33 cellular contexts compared by ENCODE assay signal in the genomic region with DNA sequence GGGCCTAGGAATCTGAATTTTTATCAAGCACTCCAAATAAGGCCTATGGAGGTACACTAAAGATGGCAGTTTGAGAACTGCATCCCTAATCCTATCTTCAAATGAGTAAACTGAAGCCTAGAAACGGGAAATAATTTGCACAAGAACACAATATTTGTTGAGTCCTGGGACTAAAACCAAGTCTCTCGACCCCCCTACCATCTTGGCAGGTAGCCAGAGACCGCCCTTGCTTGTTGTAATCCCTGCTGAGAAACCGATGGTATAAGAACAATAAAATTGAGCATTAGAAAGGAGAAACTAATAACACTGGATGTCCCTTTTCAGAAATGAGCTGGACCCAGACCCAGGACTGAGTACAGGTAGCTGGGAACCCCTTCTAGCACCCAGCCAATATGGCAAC. TPM values are rescaled to one million over a fixed set of nuclear protein-coding genes. Genes with fewer than 3 reads are reported as not detected.
"Had no signal": no experiment of that assay in that cellular context is flagged by ENCODE, and none has a peak within 500 bp of the region (broad histone marks: within the 10 kb centered on the region; RNA-seq: fewer than 3 reads in every experiment).

No MANE protein-coding gene starts in this region.

- H3K27ac ChIP-seq: adrenal gland, body of pancreas, brain microvascular endothelial cell, breast epithelium, VCaP had no signal

- H3K4me3 ChIP-seq: adrenal gland, body of pancreas, breast epithelium had no signal

- H3K9me3 ChIP-seq: body of pancreas, breast epithelium had no signal

- H3K36me3 ChIP-seq: adrenal gland, brain microvascular endothelial cell, breast epithelium had no signal

- H3K4me1 ChIP-seq: adrenal gland, body of pancreas, breast epithelium had no signal

- DNase-seq: activated B cell treated with CpG ODN at 0.5 μM for 24 hours; activated CD4-positive, alpha-beta memory T cell treated with anti-CD3 and anti-CD28 coated beads for 36 hours; activated CD4-positive, alpha-beta T cell treated with anti-CD3 and anti-CD28 coated beads for 4 hours; activated CD4-positive, alpha-beta T cell treated with anti-CD3 and anti-CD28 coated beads, Interleukin-2, amount 10 ng/mL, durations not matched to agents 24 days and 14 days; activated CD4-positive, alpha-beta T cell treated with anti-CD3 and anti-CD28 coated beads, Interleukin-2, amount 50 U/mL, for 1 hour; activated CD4-positive, alpha-beta T cell treated with anti-CD3 and anti-CD28 coated beads, Interleukin-2, amount 50 U/mL, for 4 hours; activated CD4-positive, CD25-positive, alpha-beta regulatory T cell treated with anti-CD3 and anti-CD28 coated beads, Interleukin-2, amount 50 U/mL, for 72 hours; activated CD8-positive, alpha-beta memory T cell treated with anti-CD3 and anti-CD28 coated beads, Interleukin-2, amount 50 U/mL, for 4 hours; activated CD8-positive, alpha-beta T cell treated with anti-CD3 and anti-CD28 coated beads for 36 hours; activated effector memory CD4-positive, alpha-beta T cell treated with anti-CD3 and anti-CD28 coated beads, Interleukin-2, amount 50 U/mL, for 16 hours; activated gamma-delta T cell treated with Interleukin-2 at 50 U/mL for 16 hours; activated naive CD4-positive, alpha-beta T cell; activated naive CD4-positive, alpha-beta T cell treated with anti-CD3 and anti-CD28 coated beads for 36 hours; activated naive CD4-positive, alpha-beta T cell treated with anti-CD3 and anti-CD28 coated beads, Interleukin-2, amount 50 U/mL, for 16 hours; activated naive CD8-positive, alpha-beta T cell treated with anti-CD3 and anti-CD28 coated beads for 36 hours; activated T-cell treated with anti-CD3 and anti-CD28 coated beads for 4 hours; activated T-cell treated with anti-CD3 and anti-CD28 coated beads, Interleukin-2, amount 50 U/mL, for 1 hour; activated T-cell treated with anti-CD3 and anti-CD28 coated beads, Interleukin-2, amount 50 U/mL, for 4 hours; activated T-cell treated with anti-CD3 and anti-CD28 coated beads, Interleukin-2, amount 50 U/mL, for 72 hours; adrenal gland; amniotic stem cell; aorta; body of pancreas; brain microvascular endothelial cell; central memory CD4-positive, alpha-beta T cell; T-helper 2 cell; T-helper 9 cell had no signal

- H3K27me3 ChIP-seq: adrenal gland, body of pancreas, brain microvascular endothelial cell, breast epithelium had no signal

- ATAC-seq: activated CD8-positive, alpha-beta T cell treated with anti-CD3 and anti-CD28 coated beads for 36 hours; activated naive CD4-positive, alpha-beta T cell treated with anti-CD3 and anti-CD28 coated beads, Interleukin-2, amount 50 U/mL, for 72 hours; activated T-cell treated with anti-CD3 and anti-CD28 coated beads, Interleukin-2, amount 50 U/mL, for 4 hours; activated T-cell treated with anti-CD3 and anti-CD28 coated beads, Interleukin-2, amount 50 U/mL, for 72 hours; activated T-helper 17 cell treated with anti-CD3 and anti-CD28 coated beads, Interleukin-2, amount 50 U/mL, for 72 hours; body of pancreas had no signal

RNA-seq across cellular contexts. Expression of a gene that starts 24.4 kb away (rescaled TPM):
- total RNA-seq: activated B cell treated with CpG ODN at 0.5 μM for 24 hours; activated CD4-positive, alpha-beta memory T cell treated with anti-CD3 and anti-CD28 coated beads for 36 hours; activated CD4-positive, alpha-beta T cell treated with anti-CD3 and anti-CD28 coated beads, Interleukin-2, amount 10 ng/mL, durations not matched to agents 24 days and 14 days; activated CD8-positive, alpha-beta memory T cell treated with anti-CD3 and anti-CD28 coated beads for 36 hours; activated CD8-positive, alpha-beta T cell treated with anti-CD3 and anti-CD28 coated beads for 36 hours; activated naive CD4-positive, alpha-beta T cell treated with anti-CD3 and anti-CD28 coated beads for 36 hours; activated naive CD4-positive, alpha-beta T cell treated with anti-CD3 and anti-CD28 coated beads, Interleukin-2, amount 50 U/mL, for 72 hours; activated naive CD8-positive, alpha-beta T cell treated with anti-CD3 and anti-CD28 coated beads for 36 hours; activated T-cell treated with anti-CD3 and anti-CD28 coated beads, Interleukin-2, amount 50 U/mL, for 4 hours; activated T-cell treated with anti-CD3 and anti-CD28 coated beads, Interleukin-2, amount 50 U/mL, for 72 hours; activated T-helper 17 cell treated with anti-CD3 and anti-CD28 coated beads, Interleukin-2, amount 50 U/mL, for 72 hours; cardiac septum had no signal
